9 cellular contexts compared by ENCODE assay signal in the genomic region with DNA sequence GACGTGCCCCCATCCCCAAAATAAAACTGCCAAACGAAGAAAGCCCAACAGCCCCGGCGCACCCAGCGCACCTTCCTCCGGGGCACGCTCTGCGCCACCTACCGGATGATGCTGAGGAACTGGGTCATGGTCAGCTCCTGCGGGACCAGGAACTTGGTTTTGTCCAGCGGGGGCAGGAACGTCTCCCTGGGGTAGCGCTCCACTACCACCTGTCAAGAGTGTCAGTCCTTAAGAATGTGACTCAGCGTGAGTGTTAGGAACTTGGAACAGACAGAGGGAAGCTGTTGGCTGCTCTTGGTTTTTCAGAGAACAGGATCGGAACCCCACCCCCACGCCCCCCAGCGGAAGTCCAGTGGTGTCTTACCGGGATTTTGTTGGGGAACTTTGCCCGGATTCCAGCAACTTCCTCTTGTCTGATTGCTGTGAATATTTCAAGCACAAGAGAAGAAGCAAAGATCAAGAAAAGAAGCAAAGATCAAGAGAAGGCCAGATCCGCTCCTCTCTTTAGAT. TPM values are rescaled to one million over a fixed set of nuclear protein-coding genes. Genes with fewer than 3 reads are reported as not detected.
DNase-seq lines count a peak whose midpoint lies in the region; ATAC-seq and TF ChIP-seq lines count a peak whose summit lies in the region.
"Had no signal": no experiment of that assay in that cellular context is flagged by ENCODE, and none has a peak within 500 bp of the region (broad histone marks: within the 10 kb centered on the region; RNA-seq: fewer than 3 reads in every experiment).

No MANE protein-coding gene starts in this region.

- no peak overlapping the region for H2BK15ac ChIP-seq in IMR-90 (ENCODE audit: low read depth, low read length)

- BruUV-seq in IMR-90 (replicated peaks; lab: Mats Ljungman, UMichigan) (no TSS peak), mammary epithelial cell (replicated peaks; lab: Mats Ljungman, UMichigan) (no TSS peak)

- no peak overlapping the region for H3K27ac ChIP-seq in IMR-90 (ENCODE audit: insufficient read depth, low read length)
- no peak overlapping the region for H3K27ac ChIP-seq in WERI-Rb-1
- no peak overlapping the region for H3K27ac ChIP-seq in mammary epithelial cell (ENCODE audit: insufficient read depth, low read depth, low read length)

- no peak overlapping the region for H3K23ac ChIP-seq in IMR-90 (ENCODE audit: low read depth, low read length)

- no peaks in the 10 kb centered on the region for H3K79me2 ChIP-seq in mammary epithelial cell (ENCODE audit: insufficient read depth, low read length)

- H3K18ac ChIP-seq in IMR-90 (ENCODE audit: low read depth, low read length) = no peak overlapping the region

- no peak overlapping the region for H4K91ac ChIP-seq in IMR-90 (ENCODE audit: insufficient read depth, low read depth, low read length)

- H3K4me3 ChIP-seq in IMR-90 (ENCODE audit: insufficient read depth, low read depth, low read length) (peak overlapping the region; percentile 40), WERI-Rb-1 (ENCODE audit: low read depth, low read length) (no peak overlapping the region), mammary epithelial cell (replicated peaks in 1 of 3; ENCODE audit: insufficient read depth in 1 of 3, low read depth in 2 of 3, low read length in 3 of 3) (no peak overlapping the region)

- H3K56ac ChIP-seq in IMR-90 (ENCODE audit: extremely low read depth, insufficient read depth, low read length) = 0 out of 2 replicates have a peak overlapping the region, but pooled peaks have one; percentile 47

- peak; percentile 83 for ATAC-seq in GM21526 (IDR thresholded peaks at IDR 0.05; ENCODE audit: low FRiP score, unreplicated experiment)
- ATAC-seq in IMR-90 (ENCODE audit: low read depth) = peak; percentile 91

- POLR2A ChIA-PET in IMR-90 (lab: Charles Lee; ENCODE audit: unreplicated experiment) = interaction anchor here (0.5 kb wide), 1 partner anchor 9 kb away, joined by 5 read pairs; no protein-coding TSS in a partner anchor

- H2AFZ ChIP-seq in IMR-90 (replicated peaks; ENCODE audit: low read length, poor library complexity) (peak overlapping the region; percentile 87), mammary epithelial cell (ENCODE audit: low read depth, low read length) (peak overlapping the region; percentile 48)

- H2BK20ac ChIP-seq in IMR-90 (ENCODE audit: low read depth, low read length) = no peak overlapping the region

- H2AK5ac ChIP-seq in IMR-90 (ENCODE audit: low read depth, low read length) = no peak overlapping the region

- DNase-seq in COLO829 (ENCODE audit: low spot score) (peak; percentile 62), IMR-90 (peak; percentile 73), WERI-Rb-1 (no peak), mammary epithelial cell (peak; percentile 78), iris pigment epithelial cell (ENCODE audit: low read depth) (peak; percentile 72), NCI-H1436 (lab: John Stamatoyannopoulos, UW) (no peak)
- DNase-seq in stimulated activated CD4-positive, alpha-beta T cell treated with anti-CD3 and anti-CD28 coated beads, Interleukin-12 subunit alpha, Interleukin-12 subunit beta, amount 100 ng/mL, for 48 hours (ENCODE audit: low read depth in 2 of 3, low spot score in 1 of 3) = peak in 2 of 3 donors; percentile 28 to 37

- H3K27me3 ChIP-seq in IMR-90 (ENCODE audit: control insufficient read depth, insufficient read depth, low read length) (no peaks in the 10 kb centered on the region), WERI-Rb-1 (ENCODE audit: insufficient read depth, low read depth, severe bottlenecking) (no peaks in the 10 kb centered on the region), mammary epithelial cell (ENCODE audit: insufficient read depth, low read length) (no peaks in the 10 kb centered on the region)

- H3K4ac ChIP-seq in IMR-90 (ENCODE audit: low read depth, low read length) = no peak overlapping the region

- peak; percentile 42 for TF ChIP-seq CTCF in IMR-90 (conservative IDR thresholded peaks at IDR 0.05; ENCODE audit: low read depth, low read length)
- peak; percentile 12; the same call in 1 of the 2 replicates for TF ChIP-seq CTCF in WERI-Rb-1 (IDR thresholded peaks at IDR 0.05; ENCODE audit: low read depth, low read length)
- peak in 1 of 2 donors; percentile 48 for TF ChIP-seq CTCF in mammary epithelial cell (conservative IDR thresholded peaks at IDR 0.05 in 1 of 2, IDR thresholded peaks at IDR 0.05 in 1 of 2; ENCODE audit: extremely low read depth in 1 of 2, insufficient read depth in 1 of 2, low read depth in 1 of 2, low read length in 2 of 2)

- CTCF ChIA-PET in IMR-90 (lab: Yijun Ruan, JAX) = interaction anchor here (0.6 to 2.0 kb wide), 7 partner anchors 8 to 466 kb away, joined by 3 to 9 read pairs (median 4); partner anchors contain the start of gene KMO
- CTCF ChIA-PET in mammary epithelial cell (lab: Charles Lee; ENCODE audit: low non-redundant PET) = interaction anchor here (0.6 to 0.7 kb wide), 4 partner anchors 14 to 422 kb away, joined by 3 to 4 read pairs (median 4); no protein-coding TSS in a partner anchor

- no peaks in the 10 kb centered on the region for H3K79me1 ChIP-seq in IMR-90 (ENCODE audit: low read depth in 1 of 2, low read length in 2 of 2)

- in situ Hi-C loops in IMR-90 (cut with MboI; ENCODE audit: low sequenced_read_pairs) = loop anchor here (25.0 kb wide), 1 partner anchor 461 kb away; the partner anchor contains the start of gene KMO
- in situ Hi-C loops in mammary epithelial cell (cut with MboI; ENCODE audit: low sequenced_read_pairs in 2 of 2) = loop anchor here in 1 of 2 donors (10.0 kb wide), 1 partner anchor 474 kb away; no protein-coding TSS in a partner anchor

- dilution Hi-C loops in IMR-90 (cut with HindIII; ENCODE audit: low sequenced_read_pairs, unreplicated experiment) = no loop called here
- dilution Hi-C loops in mammary epithelial cell (cut with HindIII; ENCODE audit: low sequenced_read_pairs) = no loop called here

- H3K4me1 ChIP-seq in IMR-90 (ENCODE audit: control insufficient read depth, insufficient read depth, low read length) = no peaks in the 10 kb centered on the region
- H3K4me1 ChIP-seq in mammary epithelial cell (ENCODE audit: insufficient read depth, low read length) = peaks cover 3% of the 10 kb centered on the region

- TF ChIP-seq POLR2A in IMR-90 (IDR thresholded peaks at IDR 0.05; ENCODE audit: low read depth, low read length) = no peak

- H3K14ac ChIP-seq in IMR-90 (replicated peaks; ENCODE audit: low read depth, low read length) = no peak overlapping the region

- no peak overlapping the region for H4K8ac ChIP-seq in IMR-90 (ENCODE audit: low read depth in 2 of 2, low read length in 2 of 2)

- H3K9ac ChIP-seq in IMR-90 (ENCODE audit: low read depth, low read length) = no peak overlapping the region
- H3K9ac ChIP-seq in mammary epithelial cell (ENCODE audit: insufficient read depth, low read length) = no peak overlapping the region

- H3K4me2 ChIP-seq in IMR-90 (ENCODE audit: low read depth, low read length) = peak overlapping the region; percentile 82
- peak overlapping the region; percentile 52 for H3K4me2 ChIP-seq in mammary epithelial cell (ENCODE audit: insufficient read depth, low read depth, low read length)

- H4K20me1 ChIP-seq in IMR-90 (ENCODE audit: insufficient read depth, low read length) = no peaks in the 10 kb centered on the region
- H4K20me1 ChIP-seq in mammary epithelial cell (ENCODE audit: insufficient read depth, low read length) = no peaks in the 10 kb centered on the region

- TF ChIP-seq RAD21 in IMR-90 (IDR thresholded peaks at IDR 0.05; ENCODE audit: low read length) = peak; percentile 10; the same call in 1 of the 2 replicates

- H2BK5ac ChIP-seq in IMR-90 (ENCODE audit: low read depth, low read length, poor library complexity, severe bottlenecking) = no peak overlapping the region

- H3K36me3 ChIP-seq in IMR-90 (ENCODE audit: control insufficient read depth, insufficient read depth, low read length) = no peaks in the 10 kb centered on the region
- H3K36me3 ChIP-seq in WERI-Rb-1 = no peaks in the 10 kb centered on the region
- no peaks in the 10 kb centered on the region for H3K36me3 ChIP-seq in mammary epithelial cell (ENCODE audit: insufficient read depth, low read length)

- H3K9me3 ChIP-seq in IMR-90 (ENCODE audit: control insufficient read depth, insufficient read depth, low read length) (no peaks in the 10 kb centered on the region), WERI-Rb-1 (ENCODE audit: severe bottlenecking) (peaks cover 4% of the 10 kb centered on the region), mammary epithelial cell (replicated peaks; ENCODE audit: insufficient read depth, low read length) (no peaks in the 10 kb centered on the region)

- no peak overlapping the region for H4K5ac ChIP-seq in IMR-90 (ENCODE audit: low read depth, low read length)

- intact Hi-C loops in IMR-90 (cut with micrococcal nuclease) (loop anchor here (1.0 to 5.0 kb wide), 3 partner anchors 102 to 466 kb away; partner anchors contain the start of gene KMO), mammary epithelial cell (cut with micrococcal nuclease) (loop anchor here (1.0 to 10.0 kb wide), 4 partner anchors 102 to 1264 kb away; partner anchors contain the start of gene KMO)

- H2AK9ac ChIP-seq in IMR-90 (replicated peaks; ENCODE audit: low read depth, low read length, poor library complexity) = no peak overlapping the region

- no peak overlapping the region for H2BK120ac ChIP-seq in IMR-90 (ENCODE audit: low read depth, low read length)

- H3K9me1 ChIP-seq in IMR-90 (ENCODE audit: insufficient read depth, low read length) = no peaks in the 10 kb centered on the region

- WGBS in IMR-90 (ENCODE audit: extremely low coverage in 2 of 2, insufficient read length in 1 of 2), 2 experiments = 27% methylated on average over 3 of the region's 20 CpGs; no CpG with 5 or more reads in 1 of the 2 experiments
- WGBS in mammary epithelial cell (ENCODE audit: low coverage, missing lambda C conversion rate) = 22% methylated on average over 17 of the region's 20 CpGs

TF ChIP-seq in IMR-90, 13 proteins besides CTCF, POLR2A, EP300 and RAD21 (continues in another document):
- TF ChIP-seq USF2 (IDR thresholded peaks at IDR 0.05; ENCODE audit: low read depth, low read length) = no peak

RNA-seq across cellular contexts. Expression of gene MAP1LC3C, which starts 0.4 kb away (rescaled TPM):
- total RNA-seq in IMR-90 (2012; rRNA removed) (under 0.01 TPM in 1 of 2 replicates, not detected in the other), mammary epithelial cell (not detected)
- polyA plus RNA-seq in IMR-90 (2012; rRNA removed) (not detected in 2 replicates), mammary epithelial cell (not detected)
- polyA plus RNA-seq in IMR-90 (2012; cell fraction: cytosol; rRNA removed) = not detected in 2 replicates
- polyA plus RNA-seq in IMR-90 (2012; cell fraction: nucleus; rRNA removed; ENCODE audit: low replicate concordance) = not detected in 2 replicates
- not detected for polyA minus RNA-seq in mammary epithelial cell
- total RNA-seq: T-helper 1 cell treated with Interleukin-12 subunit alpha and Interleukin-12 subunit beta and Interleukin-4 antibody, amounts not matched to agents 30 ng/mL and 1 ng/mL, for 36 hours had no signal

RNA-seq across cellular contexts. Expression of gene BECN2, which starts 40.9 kb away (rescaled TPM):
- not detected in 2 replicates for total RNA-seq in IMR-90 (2012; rRNA removed)
- not detected in 2 replicates for polyA plus RNA-seq in IMR-90 (2012; rRNA removed)
- not detected in 2 replicates for polyA plus RNA-seq in IMR-90 (2012; cell fraction: cytosol; rRNA removed)
- polyA plus RNA-seq in IMR-90 (2012; cell fraction: nucleus; rRNA removed; ENCODE audit: low replicate concordance) = not detected in 2 replicates
- total RNA-seq in mammary epithelial cell = not detected
- polyA plus RNA-seq in mammary epithelial cell = not detected
- polyA minus RNA-seq in mammary epithelial cell = not detected
- total RNA-seq: T-helper 1 cell treated with Interleukin-12 subunit alpha and Interleukin-12 subunit beta and Interleukin-4 antibody, amounts not matched to agents 30 ng/mL and 1 ng/mL, for 36 hours had no signal

Comparison
In these comparisons a context has a peak if more than half of its experiments do, and no peak if none do; other contexts are left out.
1. DNase-seq: peak in COLO829 (single experiment), IMR-90 (single experiment), mammary epithelial cell (single experiment), iris pigment epithelial cell (single experiment) and stimulated activated CD4-positive, alpha-beta T cell treated with anti-CD3 and anti-CD28 coated beads, Interleukin-12 subunit alpha, Interleukin-12 subunit beta, amount 100 ng/mL, for 48 hours (2 of 3); none in WERI-Rb-1 (single experiment) and NCI-H1436 (single experiment).